In genomic region chr1:239169276-239169675, GRCh38 we compare ENCODE assay signal across 2 cellular contexts.
TF ChIP-seq lines count a peak whose summit lies in the region.

No MANE protein-coding gene starts in this region.

TF ChIP-seq in H1, 55 proteins besides CTCF, POLR2A, EP300 and RAD21 (continued from another document):
- TF ChIP-seq JUN (IDR thresholded peaks at IDR 0.05; ENCODE audit: low read depth, low read length) (no peak), BACH1 (IDR thresholded peaks at IDR 0.05; ENCODE audit: low read length) (no peak), CEBPB (IDR thresholded peaks at IDR 0.05; ENCODE audit: low read depth, low read length) (no peak), CTBP2 (IDR thresholded peaks at IDR 0.05; ENCODE audit: borderline replicate concordance, insufficient read depth, insufficient read length, low read length) (no peak), ASH2L (IDR thresholded peaks at IDR 0.05; ENCODE audit: low read length) (no peak), MAFK (IDR thresholded peaks at IDR 0.05; ENCODE audit: low read depth, low read length) (no peak), JUND (IDR thresholded peaks at IDR 0.05; ENCODE audit: low read length) (no peak), RXRA (IDR thresholded peaks at IDR 0.05; ENCODE audit: insufficient read depth, low read depth, low read length) (no peak), SAP30 (IDR thresholded peaks at IDR 0.05; ENCODE audit: insufficient read depth, insufficient replicate concordance, low read length) (no peak), SP1 (IDR thresholded peaks at IDR 0.05; ENCODE audit: low read depth, low read length) (no peak), YY1 (IDR thresholded peaks at IDR 0.05; ENCODE audit: low read depth, low read length) (no peak), SIX5 (IDR thresholded peaks at IDR 0.05; ENCODE audit: low read depth, low read length) (no peak)
- TF ChIP-seq, protein P1, sequence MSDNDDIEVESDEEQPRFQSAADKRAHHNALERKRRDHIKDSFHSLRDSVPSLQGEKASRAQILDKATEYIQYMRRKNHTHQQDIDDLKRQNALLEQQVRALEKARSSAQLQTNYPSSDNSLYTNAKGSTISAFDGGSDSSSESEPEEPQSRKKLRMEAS (IDR thresholded peaks at IDR 0.05): no peak

TF ChIP-seq in HEK293T, 16 proteins besides CTCF, POLR2A, EP300 and RAD21 (continued from another document):
- TF ChIP-seq PKNOX1 (IDR thresholded peaks at IDR 0.05) (no peak), FOXK2 (IDR thresholded peaks at IDR 0.05) (no peak), SP1 (IDR thresholded peaks at IDR 0.05) (no peak), ELF4 (IDR thresholded peaks at IDR 0.05) (no peak), BHLHE40 (IDR thresholded peaks at IDR 0.05; ENCODE audit: borderline replicate concordance) (no peak)
TF ChIP-seq in HEK293T: peak in this region for 0.
